Comparison of ENCODE assay signal across 9 cellular contexts in the genomic region with DNA sequence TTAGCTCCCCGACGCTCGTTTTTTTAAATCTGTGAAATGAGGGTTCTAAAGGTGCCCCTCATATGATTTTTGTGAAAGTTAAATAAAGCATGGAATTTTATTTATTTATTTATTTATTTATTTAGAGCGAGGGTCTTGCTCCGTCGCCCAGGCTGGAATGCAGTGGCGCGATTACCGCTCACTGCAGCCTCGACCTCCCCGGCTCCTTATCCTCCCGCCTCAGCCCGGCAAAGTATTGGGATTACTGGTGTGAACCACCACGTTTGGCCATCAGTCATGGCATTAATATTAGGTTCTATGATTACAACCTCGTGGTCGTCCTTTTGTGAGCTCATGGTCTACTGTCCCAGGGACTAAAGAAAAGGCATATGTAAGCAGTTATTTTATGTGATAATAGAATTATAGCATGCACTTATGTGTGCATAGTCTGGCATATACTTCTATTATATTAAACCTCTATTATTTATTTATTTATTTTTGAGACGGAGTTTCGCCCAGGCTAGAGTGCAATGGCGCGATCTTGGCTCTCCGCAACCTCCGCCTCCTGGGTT. TPM values are rescaled to one million over a fixed set of nuclear protein-coding genes. Genes with fewer than 3 reads are reported as not detected.
DNase-seq lines count a peak whose midpoint lies in the region; ATAC-seq lines count a peak whose summit lies in the region.
"Had no signal": no experiment of that assay in that cellular context is flagged by ENCODE, and none has a peak within 500 bp of the region (broad histone marks: within the 10 kb centered on the region; RNA-seq: fewer than 3 reads in every experiment).

No MANE protein-coding gene starts in this region.

- H2AK5ac ChIP-seq in neuronal stem cell (ENCODE audit: low read depth, low read length) = no peak overlapping the region

- H2BK120ac ChIP-seq in neuronal stem cell (ENCODE audit: low read depth, low read length) = no peak overlapping the region

- CTCF ChIA-PET in CD4-positive, alpha-beta memory T cell (lab: Charles Lee; ENCODE audit: partially characterized antibody) = interaction anchor here (1.0 to 1.1 kb wide), 2 partner anchors 123 kb away, joined by 3 to 4 read pairs; no protein-coding TSS in a partner anchor

- H3K23ac ChIP-seq in neuronal stem cell (ENCODE audit: low read depth, low read length, poor library complexity) = no peak overlapping the region

- H3K27ac ChIP-seq in CD4-positive, alpha-beta memory T cell (ENCODE audit: low read depth, low read length) = peak overlapping the region; percentile 97
- H3K27ac ChIP-seq in neuronal stem cell (replicated peaks; ENCODE audit: low read length) = no peak overlapping the region

- no peaks in the 10 kb centered on the region for H3K9me3 ChIP-seq in CD4-positive, alpha-beta memory T cell (ENCODE audit: control insufficient read depth in 1 of 2, low read length in 2 of 2)
- H3K9me3 ChIP-seq in neuronal stem cell (replicated peaks in 1 of 2; ENCODE audit: control insufficient read depth in 2 of 2, insufficient read depth in 1 of 2, low read depth in 1 of 2, low read length in 2 of 2) = no peaks in the 10 kb centered on the region

- no peak for DNase-seq in CD4-positive, alpha-beta memory T cell
- DNase-seq in NCI-H69 (lab: John Stamatoyannopoulos, UW) (peak; percentile 46), neuronal stem cell (ENCODE audit: low spot score) (no peak), KBM-7 (no peak), GM19238 (ENCODE audit: insufficient read length, low spot score) (no peak), NCI-H2081 (lab: John Stamatoyannopoulos, UW) (no peak)

- H3K9ac ChIP-seq in neuronal stem cell (ENCODE audit: low read depth, low read length, poor library complexity) = no peak overlapping the region

- intact Hi-C loops in CD4-positive, alpha-beta memory T cell (cut with micrococcal nuclease) = loop anchor here (5.0 kb wide), 1 partner anchor 93 kb away; a partner anchor contains a TSS
- intact Hi-C loops in dendritic cell treated with granulocyte-macrophage colony-stimulating factor and Interleukin-4, amounts not matched to agents 40 ng/mL and 50 ng/mL, for 4 days (cut with micrococcal nuclease) = no loop called here

- no peak overlapping the region for H3K18ac ChIP-seq in neuronal stem cell (ENCODE audit: low read length)

- H3K14ac ChIP-seq in neuronal stem cell (ENCODE audit: low read length) = no peak overlapping the region

- H2BK12ac ChIP-seq in neuronal stem cell (ENCODE audit: low read length) = no peak overlapping the region

- H3K4ac ChIP-seq in neuronal stem cell (ENCODE audit: low read length) = no peak overlapping the region

- peak overlapping the region; percentile 98 for H2AFZ ChIP-seq in neuronal stem cell (ENCODE audit: low read length)

- peak overlapping the region in 1 of 2 donors; percentile 84 for H3K4me3 ChIP-seq in CD4-positive, alpha-beta memory T cell (ENCODE audit: low read length in 2 of 2)
- H3K4me3 ChIP-seq in neuronal stem cell (ENCODE audit: low read length in 2 of 2) = peak overlapping the region in 1 of 2 donors; percentile 66

- peaks cover 16 to 39% of the 10 kb centered on the region in 2 donors for H3K36me3 Mint-ChIP-seq in CD4-positive, alpha-beta memory T cell
- peaks cover 51% of the 10 kb centered on the region for H3K36me3 Mint-ChIP-seq in dendritic cell treated with granulocyte-macrophage colony-stimulating factor and Interleukin-4, amounts not matched to agents 40 ng/mL and 50 ng/mL, for 4 days (ENCODE audit: low read depth)

- no peak overlapping the region for H4K8ac ChIP-seq in neuronal stem cell (ENCODE audit: low read depth, low read length)

- H3K79me1 ChIP-seq in neuronal stem cell (ENCODE audit: low read depth, low read length) = peaks cover 1% of the 10 kb centered on the region

- in situ Hi-C loops in KBM-7 (cut with MboI; ENCODE audit: low pct_unique_long_range_greater_than_20kb, low sequenced_read_pairs) = no loop called here

- H2BK5ac ChIP-seq in neuronal stem cell (ENCODE audit: low read length) = no peak overlapping the region

- H3K4me3 Mint-ChIP-seq in CD4-positive, alpha-beta memory T cell = peak overlapping the region; percentile 28 to 92 (median 87)
- H3K4me3 Mint-ChIP-seq in dendritic cell treated with granulocyte-macrophage colony-stimulating factor and Interleukin-4, amounts not matched to agents 40 ng/mL and 50 ng/mL, for 4 days = peak overlapping the region; percentile 11

- H3K27ac Mint-ChIP-seq in CD4-positive, alpha-beta memory T cell = peak overlapping the region in 6 of 7 donors; percentile 86 to 98 (median 96)
- peak overlapping the region; percentile 94 for H3K27ac Mint-ChIP-seq in dendritic cell treated with granulocyte-macrophage colony-stimulating factor and Interleukin-4, amounts not matched to agents 40 ng/mL and 50 ng/mL, for 4 days

- H3K9me3 Mint-ChIP-seq in CD4-positive, alpha-beta memory T cell = no peaks in the 10 kb centered on the region
- no peaks in the 10 kb centered on the region for H3K9me3 Mint-ChIP-seq in dendritic cell treated with granulocyte-macrophage colony-stimulating factor and Interleukin-4, amounts not matched to agents 40 ng/mL and 50 ng/mL, for 4 days

- peaks cover 23% of the 10 kb centered on the region for H3K4me1 ChIP-seq in CD4-positive, alpha-beta memory T cell (ENCODE audit: insufficient read depth, low read length)
- peaks cover 2 to 9% of the 10 kb centered on the region in 2 donors for H3K4me1 ChIP-seq in neuronal stem cell (ENCODE audit: control insufficient read depth in 2 of 2, insufficient read depth in 1 of 2, low read depth in 1 of 2, low read length in 2 of 2)

- POLR2A ChIA-PET in CD4-positive, alpha-beta memory T cell (lab: Charles Lee; ENCODE audit: partially characterized antibody) = interaction anchor here (0.9 to 2.9 kb wide), 8 partner anchors 23 to 172 kb away, joined by 3 to 25 read pairs (median 5); a partner anchor contains a TSS

- H3K36me3 ChIP-seq in CD4-positive, alpha-beta memory T cell (ENCODE audit: insufficient read depth, low read length) = peaks cover 25% of the 10 kb centered on the region
- H3K36me3 ChIP-seq in neuronal stem cell (replicated peaks in 1 of 2; ENCODE audit: control insufficient read depth in 2 of 2, insufficient read depth in 2 of 2, low read length in 2 of 2) = peaks cover 16 to 32% of the 10 kb centered on the region in 2 donors

- no peak overlapping the region for H3K4me2 ChIP-seq in neuronal stem cell (ENCODE audit: insufficient read depth, low read length, poor library complexity, severe bottlenecking)

- no peak for ATAC-seq in GM21515 (IDR thresholded peaks at IDR 0.05; ENCODE audit: unreplicated experiment)

- H3K27me3 ChIP-seq in CD4-positive, alpha-beta memory T cell (ENCODE audit: insufficient read depth, low read length) = no peaks in the 10 kb centered on the region
- no peaks in the 10 kb centered on the region for H3K27me3 ChIP-seq in neuronal stem cell (ENCODE audit: control insufficient read depth in 3 of 3, insufficient read depth in 3 of 3, low read depth in 1 of 3, low read length in 3 of 3)

- no peak overlapping the region for H2BK15ac ChIP-seq in neuronal stem cell (ENCODE audit: low read length)

- H3K27me3 Mint-ChIP-seq in CD4-positive, alpha-beta memory T cell = no peaks in the 10 kb centered on the region
- no peaks in the 10 kb centered on the region for H3K27me3 Mint-ChIP-seq in dendritic cell treated with granulocyte-macrophage colony-stimulating factor and Interleukin-4, amounts not matched to agents 40 ng/mL and 50 ng/mL, for 4 days

- peaks cover 17 to 46% (median 36%) of the 10 kb centered on the region in 4 donors for H3K4me1 Mint-ChIP-seq in CD4-positive, alpha-beta memory T cell
- H3K4me1 Mint-ChIP-seq in dendritic cell treated with granulocyte-macrophage colony-stimulating factor and Interleukin-4, amounts not matched to agents 40 ng/mL and 50 ng/mL, for 4 days (ENCODE audit: low read depth) = peaks cover 17% of the 10 kb centered on the region

- H4K91ac ChIP-seq in neuronal stem cell (ENCODE audit: low read depth, low read length, poor library complexity) = no peak overlapping the region

- no CpG with 5 or more reads among the region's 22 CpGs for WGBS in neuronal stem cell (ENCODE audit: extremely low coverage in 2 of 2, insufficient read length in 2 of 2, insufficient replicate concordance in 1 of 2), 2 donors

RNA-seq across cellular contexts. Expression of a gene that starts 0.6 kb away (rescaled TPM):
- total RNA-seq in CD4-positive, alpha-beta memory T cell = 100 to 1,000 TPM; 147 to 157 TPM
- 10 to 100 TPM in 1 of 2 donors, 1 to 10 TPM in 1; 5.1 to 12.9 TPM for polyA plus RNA-seq in CD4-positive, alpha-beta memory T cell
- 157 TPM for polyA plus RNA-seq in neuronal stem cell (2013, experiment 1 of 2)
- 156 TPM for polyA plus RNA-seq in neuronal stem cell (2013, experiment 2 of 2)

RNA-seq across cellular contexts. Expression of a gene that starts 4.8 kb away (rescaled TPM):
- 10 to 100 TPM; 34.8 to 41.1 TPM for total RNA-seq in CD4-positive, alpha-beta memory T cell
- 10 to 100 TPM; 18.2 to 35.1 TPM for polyA plus RNA-seq in CD4-positive, alpha-beta memory T cell
- polyA plus RNA-seq in neuronal stem cell (2013, experiment 1 of 2) = 116 TPM
- 123 TPM for polyA plus RNA-seq in neuronal stem cell (2013, experiment 2 of 2)

RNA-seq across cellular contexts. Expression of a gene that starts 45.9 kb away (rescaled TPM):
- total RNA-seq in CD4-positive, alpha-beta memory T cell = under 1 TPM in 1 of 2 experiments, not detected in 1; 0.44 TPM
- polyA plus RNA-seq in CD4-positive, alpha-beta memory T cell = not detected
- 1.7 TPM for polyA plus RNA-seq in neuronal stem cell (2013, experiment 1 of 2)
- 1.5 TPM for polyA plus RNA-seq in neuronal stem cell (2013, experiment 2 of 2)

RNA-seq across cellular contexts. Expression of a gene that starts 49.5 kb away (rescaled TPM):
- not detected for total RNA-seq in CD4-positive, alpha-beta memory T cell
- not detected for polyA plus RNA-seq in CD4-positive, alpha-beta memory T cell
- polyA plus RNA-seq in neuronal stem cell (2013, experiment 1 of 2) = 8.2 TPM
- polyA plus RNA-seq in neuronal stem cell (2013, experiment 2 of 2) = 7.2 TPM
- polyA plus RNA-seq: esophagus had no signal

RNA-seq across cellular contexts. Expression of a gene that starts 50.6 kb away (rescaled TPM):
- total RNA-seq in CD4-positive, alpha-beta memory T cell = under 1 TPM in 1 of 2 experiments, not detected in 1; 0.96 TPM
- polyA plus RNA-seq in CD4-positive, alpha-beta memory T cell = not detected
- polyA plus RNA-seq in neuronal stem cell (2013, experiment 1 of 2) = 0.85 TPM
- 0.89 TPM for polyA plus RNA-seq in neuronal stem cell (2013, experiment 2 of 2)
